ENCODE assay signal across 14 cellular contexts in genomic region chr1:21314797-21315396, GRCh38. TPM values are rescaled to one million over a fixed set of nuclear protein-coding genes. Genes with fewer than 3 reads are reported as not detected.
A peak's percentile ranks its signal among the peaks of the same experiment; 100 is the strongest.
DNase-seq lines count a peak whose midpoint lies in the region; ATAC-seq and TF ChIP-seq lines count a peak whose summit lies in the region.
"Had no signal": no experiment of that assay in that cellular context is flagged by ENCODE, and none has a peak within 500 bp of the region (broad histone marks: within the 10 kb centered on the region; RNA-seq: fewer than 3 reads in every experiment).

No MANE protein-coding gene starts in this region.

- H3K4me3 Mint-ChIP-seq in MCF 10A (ENCODE audit: unreplicated experiment) = no peak overlapping the region
- peak overlapping the region in 1 of 10 donors; percentile 8 for H3K4me3 Mint-ChIP-seq in naive thymus-derived CD4-positive, alpha-beta T cell

- no peaks in the 10 kb centered on the region for H3K9me3 Mint-ChIP-seq in MCF 10A (ENCODE audit: unreplicated experiment)
- no peaks in the 10 kb centered on the region for H3K9me3 Mint-ChIP-seq in naive thymus-derived CD4-positive, alpha-beta T cell

- peak overlapping the region; percentile 11 for H3K27ac Mint-ChIP-seq in MCF 10A (ENCODE audit: low read depth, unreplicated experiment)
- peak overlapping the region in 6 of 9 donors; percentile 6 to 91 (median 32) for H3K27ac Mint-ChIP-seq in naive thymus-derived CD4-positive, alpha-beta T cell

- H3K9me3 ChIP-seq in mammary epithelial cell (replicated peaks; ENCODE audit: insufficient read depth, low read length) = no peaks in the 10 kb centered on the region
- no peaks in the 10 kb centered on the region for H3K9me3 ChIP-seq in naive thymus-derived CD4-positive, alpha-beta T cell (ENCODE audit: control insufficient read depth in 2 of 3, low read length in 3 of 3)
- H3K9me3 ChIP-seq in transverse colon = no peaks in the 10 kb centered on the region
- H3K9me3 ChIP-seq: Caco-2 had no signal

- H4K20me1 ChIP-seq in mammary epithelial cell (ENCODE audit: insufficient read depth, low read length) = no peaks in the 10 kb centered on the region

- 90% methylated on average over 2 of the region's 2 CpGs for WGBS in mammary epithelial cell (ENCODE audit: low coverage, missing lambda C conversion rate)
- WGBS in transverse colon (ENCODE audit: low coverage in 1 of 2), 2 donors = 63 to 90% methylated on average over 1 to 2 of the region's 2 CpGs

- no peak overlapping the region for H2AFZ ChIP-seq in mammary epithelial cell (ENCODE audit: low read depth, low read length)

- intact Hi-C loops in MCF 10A (cut with micrococcal nuclease) = no loop called here
- intact Hi-C loops in mammary epithelial cell (cut with micrococcal nuclease) = loop anchor here (1.0 kb wide), 1 partner anchor 9 kb away; no protein-coding TSS in a partner anchor
- intact Hi-C loops in dorsolateral prefrontal cortex (cut with DNase I) = loop anchor here in 1 of 2 donors (5.0 kb wide), 1 partner anchor 32 kb away; no protein-coding TSS in a partner anchor
- intact Hi-C loops in naive thymus-derived CD4-positive, alpha-beta T cell (cut with micrococcal nuclease) = no loop called here
- intact Hi-C loops in transverse colon (cut with DNase I; ENCODE audit: low total_unique reads) = no loop called here

- no peak for TF ChIP-seq POLR2A in transverse colon (IDR thresholded peaks at IDR 0.05)

- BruUV-seq in MCF 10A (replicated peaks; lab: Mats Ljungman, UMichigan) (no TSS peak), mammary epithelial cell (replicated peaks; lab: Mats Ljungman, UMichigan) (no TSS peak)

- peaks cover 23% of the 10 kb centered on the region for H3K4me1 Mint-ChIP-seq in MCF 10A (ENCODE audit: insufficient read depth, unreplicated experiment)
- peaks cover 32 to 62% (median 48%) of the 10 kb centered on the region in 7 donors for H3K4me1 Mint-ChIP-seq in naive thymus-derived CD4-positive, alpha-beta T cell

- dilution Hi-C loops in mammary epithelial cell (cut with HindIII; ENCODE audit: low sequenced_read_pairs) = no loop called here

- no peaks in the 10 kb centered on the region for H3K27me3 Mint-ChIP-seq in MCF 10A (ENCODE audit: insufficient read depth, unreplicated experiment)
- no peaks in the 10 kb centered on the region for H3K27me3 Mint-ChIP-seq in naive thymus-derived CD4-positive, alpha-beta T cell

- no peak for DNase-seq in MCF 10A (ENCODE audit: unreplicated experiment)
- DNase-seq in mammary epithelial cell = no peak
- DNase-seq in dorsolateral prefrontal cortex = no peak
- DNase-seq in naive thymus-derived CD4-positive, alpha-beta T cell = no peak
- no peak for DNase-seq in transverse colon
- no peak for DNase-seq in LoVo (ENCODE audit: low spot score)
- DNase-seq in NCI-H526 treated with DMSO at 0.1 percent for 48 hours (lab: John Stamatoyannopoulos, UW) = no peak
- DNase-seq: activated CD4-positive, alpha-beta T cell treated with anti-CD3 and anti-CD28 coated beads for 1 hour; amniotic stem cell; Caco-2; dermis blood vessel endothelial cell; NCI-H1105; OCI-M1 had no signal

- H3K4me1 ChIP-seq in mammary epithelial cell (ENCODE audit: insufficient read depth, low read length) (peaks cover 23% of the 10 kb centered on the region), transverse colon (peaks cover 24 to 57% (median 36%) of the 10 kb centered on the region in 4 donors)
- H3K4me1 ChIP-seq in naive thymus-derived CD4-positive, alpha-beta T cell (ENCODE audit: control insufficient read depth in 2 of 2, insufficient read depth in 2 of 2, low read length in 2 of 2) = peaks cover 0 to 12% of the 10 kb centered on the region in 2 donors
- H3K4me1 ChIP-seq: Caco-2 had no signal

- no peak for ATAC-seq in naive thymus-derived CD4-positive, alpha-beta T cell
- no peak for ATAC-seq in GM21390 (IDR thresholded peaks at IDR 0.05; ENCODE audit: unreplicated experiment)

- no peak overlapping the region for H3K9ac ChIP-seq in mammary epithelial cell (ENCODE audit: insufficient read depth, low read length)

- no peak for TF ChIP-seq EP300 in transverse colon (IDR thresholded peaks at IDR 0.05; ENCODE audit: low read depth)

- no peak overlapping the region for H3K27ac ChIP-seq in mammary epithelial cell (ENCODE audit: insufficient read depth, low read depth, low read length)
- H3K27ac ChIP-seq in dorsolateral prefrontal cortex = peak overlapping the region in 49 of 59 donors; percentile 3 to 97 (median 76)
- no peak overlapping the region for H3K27ac ChIP-seq in naive thymus-derived CD4-positive, alpha-beta T cell (ENCODE audit: low read depth, low read length)
- peak overlapping the region; percentile 11 to 90 (median 48) for H3K27ac ChIP-seq in transverse colon

- POLR2A ChIA-PET in MCF 10A (lab: Yijun Ruan, JAX) = interaction anchor here (1.1 to 4.6 kb wide), 2 partner anchors 10 to 11 kb away, joined by 3 to 33 read pairs; no protein-coding TSS in a partner anchor
- POLR2A ChIA-PET in naive thymus-derived CD4-positive, alpha-beta T cell (lab: Charles Lee) = interaction anchor here (0.9 to 23.1 kb wide), 6 partner anchors 8 to 53 kb away, joined by 3 to 427 read pairs (median 6); partner anchors contain the start of gene ECE1

- H3K36me3 Mint-ChIP-seq in MCF 10A (ENCODE audit: insufficient read depth, unreplicated experiment) = no peaks in the 10 kb centered on the region
- peaks cover 4 to 27% (median 11%) of the 10 kb centered on the region in 5 donors for H3K36me3 Mint-ChIP-seq in naive thymus-derived CD4-positive, alpha-beta T cell

- TF ChIP-seq CTCF in MCF 10A (IDR thresholded peaks at IDR 0.05; ENCODE audit: unreplicated experiment) (no peak), mammary epithelial cell (conservative IDR thresholded peaks at IDR 0.05 in 1 of 2, IDR thresholded peaks at IDR 0.05 in 1 of 2; ENCODE audit: extremely low read depth in 1 of 2, insufficient read depth in 1 of 2, low read depth in 1 of 2, low read length in 2 of 2) (no peak), dorsolateral prefrontal cortex (IDR thresholded peaks at IDR 0.05 in 54 of 56, conservative IDR thresholded peaks at IDR 0.05 in 2 of 56; ENCODE audit: low read depth in 1 of 56, partially characterized antibody in 56 of 56) (no peak), transverse colon (IDR thresholded peaks at IDR 0.05) (no peak)

- in situ Hi-C loops in mammary epithelial cell (cut with MboI; ENCODE audit: low sequenced_read_pairs in 2 of 2) (no loop called here), transverse colon (cut with MboI; ENCODE audit: low pct_ligation_motif_present in 1 of 4, low pct_unique_long_range_greater_than_20kb in 1 of 4, low sequenced_read_pairs in 3 of 4) (no loop called here)

- no peaks in the 10 kb centered on the region for H3K27me3 ChIP-seq in mammary epithelial cell (ENCODE audit: insufficient read depth, low read length)
- no peaks in the 10 kb centered on the region for H3K27me3 ChIP-seq in dorsolateral prefrontal cortex
- H3K27me3 ChIP-seq in naive thymus-derived CD4-positive, alpha-beta T cell (ENCODE audit: control insufficient read depth in 2 of 2, insufficient read depth in 2 of 2, low read length in 2 of 2) = no peaks in the 10 kb centered on the region
- H3K27me3 ChIP-seq in transverse colon = no peaks in the 10 kb centered on the region

- H3K4me2 ChIP-seq in mammary epithelial cell (ENCODE audit: insufficient read depth, low read depth, low read length) = no peak overlapping the region

- H3K36me3 ChIP-seq in mammary epithelial cell (ENCODE audit: insufficient read depth, low read length) (no peaks in the 10 kb centered on the region), transverse colon (no peaks in the 10 kb centered on the region)
- H3K36me3 ChIP-seq in naive thymus-derived CD4-positive, alpha-beta T cell (ENCODE audit: control insufficient read depth in 2 of 3, insufficient read depth in 3 of 3, low read length in 3 of 3) = peaks cover 0 to 10% (median 0%) of the 10 kb centered on the region in 3 experiments

- no peak overlapping the region for H3K4me3 ChIP-seq in mammary epithelial cell (replicated peaks in 1 of 3; ENCODE audit: insufficient read depth in 1 of 3, low read depth in 2 of 3, low read length in 3 of 3)
- H3K4me3 ChIP-seq in dorsolateral prefrontal cortex = no peak overlapping the region
- no peak overlapping the region for H3K4me3 ChIP-seq in naive thymus-derived CD4-positive, alpha-beta T cell (ENCODE audit: low read length)
- H3K4me3 ChIP-seq in transverse colon = no peak overlapping the region

- CTCF ChIA-PET in MCF 10A (lab: Yijun Ruan, JAX) (interaction anchor here (2.7 kb wide), 1 partner anchor 9 kb away, joined by 9 read pairs; no protein-coding TSS in a partner anchor), mammary epithelial cell (lab: Charles Lee; ENCODE audit: low non-redundant PET) (no interaction called here)
- CTCF ChIA-PET in naive thymus-derived CD4-positive, alpha-beta T cell (lab: Charles Lee) = interaction anchor here (0.9 to 1.6 kb wide), 2 partner anchors 16 to 54 kb away, joined by 3 to 5 read pairs; no protein-coding TSS in a partner anchor

- H3K79me2 ChIP-seq in mammary epithelial cell (ENCODE audit: insufficient read depth, low read length) = peaks cover 9% of the 10 kb centered on the region

RNA-seq across cellular contexts. Expression of gene ECE1, which starts 24.6 kb away (rescaled TPM):
- total RNA-seq in MCF 10A (2022) (40.0 and 46.8 TPM in 2 replicates), mammary epithelial cell (100 to 1,000 TPM in 1 of 2 donors, 10 to 100 TPM in 1; 86.3 to 153 TPM), dorsolateral prefrontal cortex (100 to 1,000 TPM in 2 of 120 experiments, 10 to 100 TPM in 118; 38.8 to 122 (median 62.6) TPM), transverse colon (100 to 1,000 TPM in 3 of 4 donors, 10 to 100 TPM in 1; 55.9 to 149 (median 112) TPM)
- 65.7 TPM for polyA plus RNA-seq in mammary epithelial cell
- 75.5 TPM for polyA minus RNA-seq in mammary epithelial cell
- total RNA-seq in naive thymus-derived CD4-positive, alpha-beta T cell = 10 to 100 TPM; 63.3 to 97.4 (median 72.2) TPM
- 10 to 100 TPM; 21.3 to 50.4 TPM for polyA plus RNA-seq in naive thymus-derived CD4-positive, alpha-beta T cell

Comparison
In these comparisons a context has a peak if more than half of its experiments do, and no peak if none do; other contexts are left out.
1. H3K27ac ChIP-seq: peak in dorsolateral prefrontal cortex (49 of 59) and transverse colon (4 of 4); none in mammary epithelial cell (single experiment) and naive thymus-derived CD4-positive, alpha-beta T cell (single experiment).